34 cellular contexts compared by ENCODE assay signal in genomic region chr5:165642366-165642765, GRCh38.
"Had no signal": no experiment of that assay in that cellular context is flagged by ENCODE, and none has a peak within 500 bp of the region (broad histone marks: within the 10 kb centered on the region; RNA-seq: fewer than 3 reads in every experiment).

No MANE protein-coding gene starts in this region.

- H3K36me3 ChIP-seq: MG63 had no signal

- H3K9me3 ChIP-seq: MG63 had no signal

- H3K4me2 ChIP-seq: KMS-11 had no signal

- H3K9ac ChIP-seq: KMS-11 had no signal

- H3K27ac ChIP-seq: KMS-11 had no signal

- DNase-seq: Karpas-422, Kasumi-1, MG63, MM.1S, MV-4-11, NCI-H1048, NCI-H1092, NCI-H1092 treated with DMSO at 0.1 percent for 48 hours, NCI-H1105, NCI-H1105 treated with DMSO at 0.1 percent for 48 hours, NCI-H1417, NCI-H1417 treated with DMSO at 0.1 percent for 48 hours, NCI-H1436, NCI-H1436 treated with DMSO at 0.1 percent for 48 hours, NCI-H146, NCI-H1694, NCI-H1694 treated with DMSO at 0.1 percent for 48 hours, NCI-H187, NCI-H187 treated with DMSO at 0.1 percent for 48 hours, NCI-H1930, NCI-H2029, NCI-H2029 treated with DMSO at 0.1 percent for 48 hours, NCI-H2081, NCI-H2081 treated with DMSO at 0.1 percent for 48 hours, NCI-H2107, NCI-H2171, NCI-H2171 treated with DMSO at 0.1 percent for 48 hours, NCI-H226, NCI-H345, NCI-H446, NCI-H446 treated with DMSO at 0.1 percent for 48 hours, NCI-H510A, NCI-H510A treated with DMSO at 0.1 percent for 48 hours had no signal

- H3K27me3 ChIP-seq: MG63 had no signal

- H3K4me3 ChIP-seq: MG63 had no signal
